24 cellular contexts compared by ENCODE assay signal in genomic region chr9:17349816-17350215, GRCh38.
DNase-seq lines count a peak whose midpoint lies in the region; ATAC-seq, FAIRE-seq and TF ChIP-seq lines count a peak whose summit lies in the region.
"Had no signal": no experiment of that assay in that cellular context is flagged by ENCODE, and none has a peak within 500 bp of the region (broad histone marks: within the 10 kb centered on the region; RNA-seq: fewer than 3 reads in every experiment).

No MANE protein-coding gene starts in this region.

- no peak overlapping the region for H3K4me3 Mint-ChIP-seq in endodermal cell
- H3K4me3 Mint-ChIP-seq: activated CD8-positive, alpha-beta T cell treated with anti-CD3 and anti-CD28 coated beads, Interleukin-2, amount 10 ng/mL, durations not matched to agents 7 days and 5 days; activated naive CD8-positive, alpha-beta T cell treated with anti-CD3 and anti-CD28 coated beads for 36 hours; activated T-cell treated with anti-CD3 and anti-CD28 coated beads, Interleukin-2, amount 50 U/mL, for 72 hours; effector memory CD8-positive, alpha-beta T cell had no signal

- no peak overlapping the region for H3K27ac Mint-ChIP-seq in endodermal cell
- H3K27ac Mint-ChIP-seq: activated CD8-positive, alpha-beta T cell treated with anti-CD3 and anti-CD28 coated beads, Interleukin-2, amount 10 ng/mL, durations not matched to agents 7 days and 5 days; activated naive CD8-positive, alpha-beta T cell treated with anti-CD3 and anti-CD28 coated beads for 36 hours; activated T-cell treated with anti-CD3 and anti-CD28 coated beads, Interleukin-2, amount 50 U/mL, for 72 hours; effector memory CD8-positive, alpha-beta T cell had no signal

- ATAC-seq in pancreas = no peak
- no peak for ATAC-seq in HG03095 (IDR thresholded peaks at IDR 0.05; ENCODE audit: unreplicated experiment)
- ATAC-seq: activated CD8-positive, alpha-beta T cell treated with anti-CD3 and anti-CD28 coated beads, Interleukin-2, amount 10 ng/mL, durations not matched to agents 7 days and 5 days; activated T-cell treated with anti-CD3 and anti-CD28 coated beads, Interleukin-2, amount 50 U/mL, for 72 hours; effector memory CD8-positive, alpha-beta T cell; gastroesophageal sphincter; left ventricle myocardium superior; sciatic nerve had no signal

- no peak overlapping the region for H3K9ac ChIP-seq in endodermal cell (ENCODE audit: extremely low read depth, low read length, poor library complexity, severe bottlenecking)

- no peaks in the 10 kb centered on the region for H3K27me3 ChIP-seq in endodermal cell (ENCODE audit: control insufficient read depth, insufficient read depth, low read length, poor library complexity, severe bottlenecking)
- H3K27me3 ChIP-seq in pancreas = no peaks in the 10 kb centered on the region
- no peaks in the 10 kb centered on the region for H3K27me3 ChIP-seq in H7 (ENCODE audit: control insufficient read depth, insufficient read depth, low read length)
- H3K27me3 ChIP-seq: gastroesophageal sphincter, stomach had no signal

- intact Hi-C loops in pancreas (cut with DNase I) = no loop called here

- peaks cover 28% of the 10 kb centered on the region for H3K36me3 Mint-ChIP-seq in endodermal cell (ENCODE audit: low read depth)
- H3K36me3 Mint-ChIP-seq: activated naive CD8-positive, alpha-beta T cell treated with anti-CD3 and anti-CD28 coated beads for 36 hours had no signal

- DNase-seq in AG10803 (ENCODE audit: low read depth) = peak; percentile 70
- peak; percentile 26 for DNase-seq in M059J (ENCODE audit: low read depth)
- peak; percentile 9 for DNase-seq in epithelial cell of esophagus (ENCODE audit: low read depth)
- DNase-seq in myocyte (ENCODE audit: low read depth) = peak; percentile 48
- no peak for DNase-seq in endodermal cell
- no peak for DNase-seq in pancreas
- DNase-seq in H7 = no peak
- DNase-seq: activated CD8-positive, alpha-beta T cell treated with anti-CD3 and anti-CD28 coated beads, Interleukin-2, amount 10 ng/mL, durations not matched to agents 7 days and 5 days; activated naive CD8-positive, alpha-beta T cell treated with anti-CD3 and anti-CD28 coated beads for 36 hours; activated T-cell treated with anti-CD3 and anti-CD28 coated beads, Interleukin-2, amount 50 U/mL, for 72 hours; AML-193; COR-L47; effector memory CD8-positive, alpha-beta T cell; GF-D8; GOT3; left ventricle myocardium superior; NCI-H446 treated with DMSO at 0.1 percent for 48 hours; stimulated activated CD4-positive, alpha-beta T cell treated with anti-CD3 and anti-CD28 coated beads, Interleukin-1b, Interleukin-23, amount 100 ng/mL, for 48 hours; stomach; T-helper 1 cell; WERI-Rb-1 had no signal

- H3K9me3 Mint-ChIP-seq in endodermal cell = peaks cover 2% of the 10 kb centered on the region

- H3K4me1 Mint-ChIP-seq in endodermal cell = no peaks in the 10 kb centered on the region

- H3K9me3 ChIP-seq in endodermal cell (ENCODE audit: control insufficient read depth, low read length) (no peaks in the 10 kb centered on the region), pancreas (no peaks in the 10 kb centered on the region)
- H3K9me3 ChIP-seq: gastroesophageal sphincter, stomach had no signal

- H3K4me3 ChIP-seq in AG10803 (ENCODE audit: low read length) (no peak overlapping the region), epithelial cell of esophagus (ENCODE audit: low read length) (no peak overlapping the region), endodermal cell (ENCODE audit: low read length) (no peak overlapping the region), pancreas (no peak overlapping the region), H7 (ENCODE audit: insufficient read depth, low read depth, low read length) (no peak overlapping the region)
- H3K4me3 ChIP-seq: gastroesophageal sphincter, stomach had no signal

- H3K27ac ChIP-seq in endodermal cell (ENCODE audit: low read depth, low read length) (no peak overlapping the region), pancreas (no peak overlapping the region)
- H3K27ac ChIP-seq: gastroesophageal sphincter, stomach, WERI-Rb-1 had no signal

- H3K36me3 ChIP-seq in endodermal cell (ENCODE audit: control insufficient read depth, insufficient read depth, low read length) = no peaks in the 10 kb centered on the region
- H3K36me3 ChIP-seq in pancreas = peaks cover 0 to 5% (median 0%) of the 10 kb centered on the region in 3 donors
- H3K36me3 ChIP-seq in H7 (replicated peaks; ENCODE audit: control insufficient read depth, insufficient read depth, low read length) = no peaks in the 10 kb centered on the region

- no peak for FAIRE-seq in pancreas (lab: Jason Lieb, UNC)

- TF ChIP-seq CTCF in AG10803 (conservative IDR thresholded peaks at IDR 0.05; ENCODE audit: low read length) = no peak
- no peak for TF ChIP-seq CTCF in epithelial cell of esophagus (IDR thresholded peaks at IDR 0.05; ENCODE audit: insufficient read depth, low read depth, low read length, missing control alignments)
- TF ChIP-seq CTCF in endodermal cell (conservative IDR thresholded peaks at IDR 0.05) = no peak
- TF ChIP-seq CTCF in pancreas (IDR thresholded peaks at IDR 0.05) = no peak

- H3K4me1 ChIP-seq in endodermal cell (ENCODE audit: control insufficient read depth, insufficient read depth, low read length) (no peaks in the 10 kb centered on the region), pancreas (no peaks in the 10 kb centered on the region)
- H3K4me1 ChIP-seq: stomach had no signal

- no peaks in the 10 kb centered on the region for H3K27me3 Mint-ChIP-seq in endodermal cell (ENCODE audit: insufficient read depth)
- H3K27me3 Mint-ChIP-seq: activated naive CD8-positive, alpha-beta T cell treated with anti-CD3 and anti-CD28 coated beads for 36 hours; effector memory CD8-positive, alpha-beta T cell had no signal

Comparison
In these comparisons a context has a peak if more than half of its experiments do, and no peak if none do; other contexts are left out.
1. DNase-seq: peak in AG10803 (single experiment), M059J (single experiment), epithelial cell of esophagus (single experiment) and myocyte (single experiment); none in endodermal cell (single experiment), pancreas (0 of 6) and H7 (single experiment).